ENCODE assay signal across 23 cellular contexts in the genomic region with DNA sequence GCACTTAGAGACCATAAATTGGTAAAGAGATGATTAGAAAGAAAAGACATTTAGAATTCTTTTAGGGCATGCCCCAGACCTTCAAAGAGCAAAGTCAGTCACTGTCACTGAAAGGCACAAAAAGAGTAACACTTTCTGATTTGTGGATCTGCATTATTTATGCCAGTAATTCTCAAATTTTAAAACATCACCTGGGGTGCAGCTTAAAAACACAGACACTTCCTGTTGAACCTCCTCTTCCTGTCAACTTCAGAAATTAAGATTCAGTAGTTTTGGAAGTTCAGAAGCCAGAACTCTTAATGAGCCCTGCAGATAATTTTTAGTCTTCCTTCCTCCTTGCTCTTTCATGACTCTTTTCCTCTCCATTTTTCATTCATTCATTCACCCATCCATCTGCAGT.
DNase-seq lines count a peak whose midpoint lies in the region; ATAC-seq and TF ChIP-seq lines count a peak whose summit lies in the region.
"Had no signal": no experiment of that assay in that cellular context is flagged by ENCODE, and none has a peak within 500 bp of the region (broad histone marks: within the 10 kb centered on the region; RNA-seq: fewer than 3 reads in every experiment).

No MANE protein-coding gene starts in this region.

- H3K27me3 Mint-ChIP-seq in CD4-positive, CD25-positive, alpha-beta regulatory T cell = no peaks in the 10 kb centered on the region
- no peaks in the 10 kb centered on the region for H3K27me3 Mint-ChIP-seq in CD8-positive, alpha-beta T cell (ENCODE audit: low read depth)
- no peaks in the 10 kb centered on the region for H3K27me3 Mint-ChIP-seq in central memory CD8-positive, alpha-beta T cell
- H3K27me3 Mint-ChIP-seq: stimulated activated naive B cell treated with anti-CD40 and anti-IgM and Interleukin-4, amounts not matched to agents 10 μg/mL and 1 μg/mL and 100 μg/mL, for 72 hours had no signal

- H3K4me1 ChIP-seq in CD4-positive, CD25-positive, alpha-beta regulatory T cell (ENCODE audit: control insufficient read depth, insufficient read depth, low read length, poor library complexity, severe bottlenecking) = peaks cover 32% of the 10 kb centered on the region
- H3K4me1 ChIP-seq in CD8-positive, alpha-beta T cell (ENCODE audit: insufficient read depth, low read length) = peaks cover 44% of the 10 kb centered on the region
- peaks cover 63% of the 10 kb centered on the region for H3K4me1 ChIP-seq in MM.1S (ENCODE audit: low read length)

- H3K27ac Mint-ChIP-seq in CD4-positive, CD25-positive, alpha-beta regulatory T cell = peak overlapping the region; percentile 66 to 94 (median 79)
- H3K27ac Mint-ChIP-seq in CD8-positive, alpha-beta T cell = peak overlapping the region; percentile 84
- H3K27ac Mint-ChIP-seq in central memory CD8-positive, alpha-beta T cell (ENCODE audit: low read depth) = peak overlapping the region; percentile 73
- H3K27ac Mint-ChIP-seq: dendritic cell treated with granulocyte-macrophage colony-stimulating factor and Interleukin-4, amounts not matched to agents 40 ng/mL and 50 ng/mL, for 4 days; nephron progenitor cell; stimulated activated naive B cell treated with anti-CD40 and anti-IgM and Interleukin-4, amounts not matched to agents 10 μg/mL and 1 μg/mL and 100 μg/mL, for 72 hours had no signal

- H3K9ac ChIP-seq in MM.1S (ENCODE audit: low read length) = peak overlapping the region; percentile 30; the same call in 1 of the 2 replicates

- peak overlapping the region; percentile 59 for H3K4me2 ChIP-seq in MM.1S (ENCODE audit: low read depth, low read length)
- H3K4me2 ChIP-seq: PC-9 had no signal

- H3K9me2 ChIP-seq in MM.1S (replicated peaks; ENCODE audit: insufficient read depth, low read length) = no peaks in the 10 kb centered on the region

- H3K79me2 ChIP-seq in MM.1S (ENCODE audit: low read length) = no peaks in the 10 kb centered on the region

- peak in 2 of 3 donors; percentile 26 to 48 for DNase-seq in CD4-positive, CD25-positive, alpha-beta regulatory T cell
- DNase-seq in CD8-positive, alpha-beta T cell = no peak
- peak; percentile 72 for DNase-seq in MM.1S
- DNase-seq in central memory CD8-positive, alpha-beta T cell (ENCODE audit: low spot score in 2 of 2) = no peak
- DNase-seq in G401 (ENCODE audit: low spot score) = no peak
- DNase-seq in substantia nigra (lab: John Stamatoyannopoulos, UW) = no peak
- DNase-seq: activated CD4-positive, alpha-beta T cell treated with anti-CD3 and anti-CD28 coated beads for 48 hours; aorta; DMS53; KG1; midbrain; MV-4-11; NCI-H510A; nephron progenitor cell; ovary; PC-9; retina; SHP77 treated with DMSO at 0.1 percent for 48 hours; small intestine; stimulated activated naive B cell treated with anti-CD40 and anti-IgM and Interleukin-4, amounts not matched to agents 10 μg/mL and 1 μg/mL and 100 μg/mL, for 72 hours had no signal

- POLR2A ChIA-PET in CD8-positive, alpha-beta T cell (lab: Charles Lee) = no interaction called here

- H3K4me3 ChIP-seq in CD4-positive, CD25-positive, alpha-beta regulatory T cell (ENCODE audit: low read depth, low read length) = peak overlapping the region; percentile 37
- H3K4me3 ChIP-seq in CD8-positive, alpha-beta T cell (ENCODE audit: low read depth, low read length) = no peak overlapping the region
- peak overlapping the region; percentile 15; the same call in 1 of the 2 replicates for H3K4me3 ChIP-seq in MM.1S (ENCODE audit: low read length)
- H3K4me3 ChIP-seq: cardiac muscle cell, ovary, PC-9 had no signal

- peak overlapping the region; percentile 7 to 66 (median 40) for H3K4me3 Mint-ChIP-seq in CD4-positive, CD25-positive, alpha-beta regulatory T cell
- peak overlapping the region; percentile 13 for H3K4me3 Mint-ChIP-seq in CD8-positive, alpha-beta T cell
- no peak overlapping the region for H3K4me3 Mint-ChIP-seq in central memory CD8-positive, alpha-beta T cell
- H3K4me3 Mint-ChIP-seq: dendritic cell treated with granulocyte-macrophage colony-stimulating factor and Interleukin-4, amounts not matched to agents 40 ng/mL and 50 ng/mL, for 4 days; nephron progenitor cell; stimulated activated naive B cell treated with anti-CD40 and anti-IgM and Interleukin-4, amounts not matched to agents 10 μg/mL and 1 μg/mL and 100 μg/mL, for 72 hours had no signal

- no peaks in the 10 kb centered on the region for H4K20me1 ChIP-seq in MM.1S (ENCODE audit: insufficient read depth, low read length)

- H3K36me3 ChIP-seq in CD4-positive, CD25-positive, alpha-beta regulatory T cell (ENCODE audit: control insufficient read depth, insufficient read depth, low read length) = no peaks in the 10 kb centered on the region
- no peaks in the 10 kb centered on the region for H3K36me3 ChIP-seq in CD8-positive, alpha-beta T cell (ENCODE audit: insufficient read depth, low read length)
- H3K36me3 ChIP-seq in MM.1S (replicated peaks; ENCODE audit: insufficient read depth, low read length) = no peaks in the 10 kb centered on the region
- H3K36me3 ChIP-seq: cardiac muscle cell, ovary had no signal

- H3K36me3 Mint-ChIP-seq in CD4-positive, CD25-positive, alpha-beta regulatory T cell = peaks cover 3% of the 10 kb centered on the region
- peaks cover 16% of the 10 kb centered on the region for H3K36me3 Mint-ChIP-seq in CD8-positive, alpha-beta T cell
- peaks cover 2% of the 10 kb centered on the region for H3K36me3 Mint-ChIP-seq in central memory CD8-positive, alpha-beta T cell (ENCODE audit: insufficient read depth)

- peak; percentile 24 to 26 for ATAC-seq in CD4-positive, CD25-positive, alpha-beta regulatory T cell (ENCODE audit: low read depth in 2 of 2)
- no peak for ATAC-seq in CD8-positive, alpha-beta T cell
- ATAC-seq in central memory CD8-positive, alpha-beta T cell (replicated peaks; ENCODE audit: extremely low read depth, poor library complexity, severe bottlenecking) = peak; percentile 35
- no peak for ATAC-seq in GM18861 (IDR thresholded peaks at IDR 0.05; ENCODE audit: unreplicated experiment)
- ATAC-seq: stimulated activated naive B cell treated with anti-CD40 and anti-IgM and Interleukin-4, amounts not matched to agents 10 μg/mL and 1 μg/mL and 100 μg/mL, for 72 hours had no signal

- TF ChIP-seq CTCF in CD8-positive, alpha-beta T cell (IDR thresholded peaks at IDR 0.05) = no peak
- TF ChIP-seq CTCF in MM.1S (IDR thresholded peaks at IDR 0.05; ENCODE audit: low read length) = no peak

- H3K27me3 ChIP-seq in CD4-positive, CD25-positive, alpha-beta regulatory T cell (ENCODE audit: control insufficient read depth, insufficient read depth, low read length) = no peaks in the 10 kb centered on the region
- H3K27me3 ChIP-seq in CD8-positive, alpha-beta T cell (ENCODE audit: insufficient read depth, low read length) = no peaks in the 10 kb centered on the region
- H3K27me3 ChIP-seq in MM.1S (replicated peaks; ENCODE audit: insufficient read depth, low read length) = no peaks in the 10 kb centered on the region
- H3K27me3 ChIP-seq: cardiac muscle cell, ovary had no signal

- H3K4me1 Mint-ChIP-seq in CD4-positive, CD25-positive, alpha-beta regulatory T cell = peaks cover 34 to 54% (median 38%) of the 10 kb centered on the region in 4 donors
- H3K4me1 Mint-ChIP-seq in CD8-positive, alpha-beta T cell (ENCODE audit: low read depth) = peaks cover 53% of the 10 kb centered on the region
- H3K4me1 Mint-ChIP-seq in central memory CD8-positive, alpha-beta T cell = peaks cover 41% of the 10 kb centered on the region

- H3K27ac ChIP-seq in CD4-positive, CD25-positive, alpha-beta regulatory T cell (ENCODE audit: insufficient read depth, low read length, poor library complexity, severe bottlenecking) = peak overlapping the region; percentile 56
- peak overlapping the region; percentile 2 for H3K27ac ChIP-seq in CD8-positive, alpha-beta T cell (ENCODE audit: low read depth, low read length)
- peak overlapping the region; percentile 85 for H3K27ac ChIP-seq in MM.1S (ENCODE audit: low read length)
- no peak overlapping the region for H3K27ac ChIP-seq in substantia nigra (ENCODE audit: low read depth, low read length, poor library complexity, severe bottlenecking)
- H3K27ac ChIP-seq: cardiac muscle cell, ovary, PC-9 had no signal

- H3K9me3 Mint-ChIP-seq in CD4-positive, CD25-positive, alpha-beta regulatory T cell = peaks cover 0 to 12% (median 5%) of the 10 kb centered on the region in 7 donors
- H3K9me3 Mint-ChIP-seq in CD8-positive, alpha-beta T cell = peaks cover 15% of the 10 kb centered on the region
- H3K9me3 Mint-ChIP-seq in central memory CD8-positive, alpha-beta T cell = no peaks in the 10 kb centered on the region

- H3F3A ChIP-seq in MM.1S (ENCODE audit: insufficient read depth, low read length) = peaks cover 36% of the 10 kb centered on the region

- H2AFZ ChIP-seq in MM.1S (ENCODE audit: low read length) = no peak overlapping the region
- H2AFZ ChIP-seq: PC-9 had no signal

- in situ Hi-C loops in G401 (cut with HindIII; ENCODE audit: low sequenced_read_pairs) = no loop called here

- H3K9me3 ChIP-seq in CD4-positive, CD25-positive, alpha-beta regulatory T cell (ENCODE audit: control insufficient read depth in 2 of 2, low read length in 2 of 2) = peaks cover 4 to 14% of the 10 kb centered on the region in 2 experiments
- no peaks in the 10 kb centered on the region for H3K9me3 ChIP-seq in CD8-positive, alpha-beta T cell (ENCODE audit: low read length)
- no peaks in the 10 kb centered on the region for H3K9me3 ChIP-seq in MM.1S (replicated peaks; ENCODE audit: insufficient read depth, low read length)
- H3K9me3 ChIP-seq: ovary had no signal

- intact Hi-C loops in CD8-positive, alpha-beta T cell (cut with DNase I, micrococcal nuclease) = loop anchor here in 1 of 2 experiments (5.0 kb wide), 1 partner anchor 37 kb away; no protein-coding TSS in a partner anchor

- CTCF ChIA-PET in CD8-positive, alpha-beta T cell (lab: Charles Lee) = interaction anchor here (0.6 kb wide), 1 partner anchor 31 kb away, joined by 4 read pairs; no protein-coding TSS in a partner anchor

Comparison
In these comparisons a context has a peak if more than half of its experiments do, and no peak if none do; other contexts are left out.
1. ATAC-seq: peak in CD4-positive, CD25-positive, alpha-beta regulatory T cell (2 of 2) and central memory CD8-positive, alpha-beta T cell (single experiment); none in CD8-positive, alpha-beta T cell (single experiment) and GM18861 (single experiment).
2. DNase-seq: peak in CD4-positive, CD25-positive, alpha-beta regulatory T cell (2 of 3) and MM.1S (single experiment); none in CD8-positive, alpha-beta T cell (0 of 7), central memory CD8-positive, alpha-beta T cell (0 of 2), G401 (single experiment) and substantia nigra (0 of 49).
3. Peak in every context shown above with its lines, with median percentiles within 50 percentile points of each other: H3K27ac Mint-ChIP-seq.